In genomic region chr5:116521173-116521872, GRCh38 we compare ENCODE assay signal across 15 cellular contexts. TPM values are rescaled to one million over a fixed set of nuclear protein-coding genes. Genes with fewer than 3 reads are reported as not detected.
DNase-seq lines count a peak whose midpoint lies in the region; ATAC-seq and FAIRE-seq lines count a peak whose summit lies in the region.
"Had no signal": no experiment of that assay in that cellular context is flagged by ENCODE, and none has a peak within 500 bp of the region (broad histone marks: within the 10 kb centered on the region; RNA-seq: fewer than 3 reads in every experiment).

No MANE protein-coding gene starts in this region.

- no peak for DNase-seq in GM18507 (ENCODE audit: extremely low spot score, insufficient read length, low read depth)
- peak; percentile 33 for DNase-seq in HT1080 (ENCODE audit: low read depth)
- DNase-seq in kidney tubule cell (ENCODE audit: low spot score), result peak; percentile 36
- no peak for DNase-seq in NCI-H524 treated with DMSO at 0.1 percent for 48 hours (lab: John Stamatoyannopoulos, UW)
- no peak for DNase-seq in NCI-H2107 (lab: John Stamatoyannopoulos, UW)
- DNase-seq in EL, result no peak
- no peak for DNase-seq in T-cell
- DNase-seq: activated CD8-positive, alpha-beta memory T cell treated with anti-CD3 and anti-CD28 coated beads, Interleukin-2, amount 10 ng/mL, durations not matched to agents 7 days and 5 days; CD8-positive, alpha-beta T cell; erythroblast; kidney; T-helper 9 cell had no signal

- POLR2A ChIA-PET in T-cell (lab: Charles Lee), result no interaction called here

- ATAC-seq in GM21825 (IDR thresholded peaks at IDR 0.05; ENCODE audit: unreplicated experiment) (peak; percentile 69), T-cell (replicated peaks in 1 of 4) (no peak)
- ATAC-seq: activated CD8-positive, alpha-beta memory T cell treated with anti-CD3 and anti-CD28 coated beads, Interleukin-2, amount 10 ng/mL, durations not matched to agents 7 days and 5 days; CD8-positive, alpha-beta T cell; HCT116 had no signal

- CTCF ChIA-PET in T-cell (lab: Charles Lee), result no interaction called here

- H3K36me3 Mint-ChIP-seq in T-cell, result peaks cover 6% of the 10 kb centered on the region
- H3K36me3 Mint-ChIP-seq: activated CD8-positive, alpha-beta memory T cell treated with anti-CD3 and anti-CD28 coated beads, Interleukin-2, amount 10 ng/mL, durations not matched to agents 7 days and 5 days; CD8-positive, alpha-beta T cell had no signal

- H3K9me3 Mint-ChIP-seq in T-cell, result no peaks in the 10 kb centered on the region
- H3K9me3 Mint-ChIP-seq: CD8-positive, alpha-beta T cell had no signal

- H3K27ac Mint-ChIP-seq in T-cell, result no peak overlapping the region
- H3K27ac Mint-ChIP-seq: activated CD8-positive, alpha-beta memory T cell treated with anti-CD3 and anti-CD28 coated beads, Interleukin-2, amount 10 ng/mL, durations not matched to agents 7 days and 5 days; CD8-positive, alpha-beta T cell had no signal

- no peaks in the 10 kb centered on the region for H3K27me3 Mint-ChIP-seq in T-cell
- H3K27me3 Mint-ChIP-seq: activated CD8-positive, alpha-beta memory T cell treated with anti-CD3 and anti-CD28 coated beads, Interleukin-2, amount 10 ng/mL, durations not matched to agents 7 days and 5 days had no signal

- H3K4me3 Mint-ChIP-seq in T-cell, result no peak overlapping the region
- H3K4me3 Mint-ChIP-seq: activated CD8-positive, alpha-beta memory T cell treated with anti-CD3 and anti-CD28 coated beads, Interleukin-2, amount 10 ng/mL, durations not matched to agents 7 days and 5 days; CD8-positive, alpha-beta T cell had no signal

- FAIRE-seq in GM18507 (lab: Jason Lieb, UNC), result peak; percentile 9
- FAIRE-seq: astrocyte, kidney had no signal

- H3K4me1 Mint-ChIP-seq in T-cell, result no peaks in the 10 kb centered on the region

RNA-seq across cellular contexts. Expression of gene SEMA6A, which starts 53.3 kb away (rescaled TPM):
- total RNA-seq in HT1080 (2014; rRNA removed; shearing (Covaris generic)), result 0.11 and 0.37 TPM in 2 replicates
- 0.33 and 0.68 TPM in 2 replicates for polyA plus RNA-seq in HT1080 (2015; cell fraction: cytosol; rRNA removed)
- polyA plus RNA-seq in HT1080 (2015; cell fraction: nucleus; rRNA removed), result 0.61 and 0.98 TPM in 2 replicates
- total RNA-seq in T-cell, result under 1 TPM in 3 of 5 donors, not detected in 2; 0.79 to 0.88 (median 0.79) TPM
- total RNA-seq: CD8-positive, alpha-beta T cell had no signal

Comparison
In these comparisons a context has a peak if more than half of its experiments do, and no peak if none do; other contexts are left out.
1. DNase-seq: peak in HT1080 (single experiment) and kidney tubule cell (single experiment); none in GM18507 (single experiment), NCI-H524 treated with DMSO at 0.1 percent for 48 hours (single experiment), NCI-H2107 (single experiment), EL (single experiment) and T-cell (0 of 34).